15 cellular contexts compared by ENCODE assay signal in genomic region chr11:31799036-31799793, GRCh38. TPM values are rescaled to one million over a fixed set of nuclear protein-coding genes. Genes with fewer than 3 reads are reported as not detected.
A peak's percentile ranks its signal among the peaks of the same experiment; 100 is the strongest.
DNase-seq lines count a peak whose midpoint lies in the region; ATAC-seq and TF ChIP-seq lines count a peak whose summit lies in the region.
"Had no signal": no experiment of that assay in that cellular context is flagged by ENCODE, and none has a peak within 500 bp of the region (broad histone marks: within the 10 kb centered on the region; RNA-seq: fewer than 3 reads in every experiment).

No MANE protein-coding gene starts in this region.

- no peak for TF ChIP-seq CTCF in spleen (IDR thresholded peaks at IDR 0.05 in 8 of 11, conservative IDR thresholded peaks at IDR 0.05 in 3 of 11)

- POLR2A ChIA-PET in naive thymus-derived CD4-positive, alpha-beta T cell (lab: Charles Lee), result no interaction called here
- POLR2A ChIA-PET in activated CD4-positive, alpha-beta memory T cell treated with anti-CD3 and anti-CD28 coated beads for 36 hours (lab: Charles Lee), result no interaction called here

- CTCF ChIA-PET in naive thymus-derived CD4-positive, alpha-beta T cell (lab: Charles Lee), result no interaction called here
- CTCF ChIA-PET in activated CD4-positive, alpha-beta memory T cell treated with anti-CD3 and anti-CD28 coated beads for 36 hours (lab: Charles Lee), result no interaction called here

- H3K36me3 ChIP-seq in ES-I3 (ENCODE audit: insufficient read depth, low read length), result no peaks in the 10 kb centered on the region
- H3K36me3 ChIP-seq in H7 (replicated peaks; ENCODE audit: control insufficient read depth, insufficient read depth, low read length), result no peaks in the 10 kb centered on the region
- H3K36me3 ChIP-seq in naive thymus-derived CD4-positive, alpha-beta T cell (ENCODE audit: control insufficient read depth in 2 of 3, insufficient read depth in 3 of 3, low read length in 3 of 3), result no peaks in the 10 kb centered on the region
- no peaks in the 10 kb centered on the region for H3K36me3 ChIP-seq in spleen
- H3K36me3 ChIP-seq: WERI-Rb-1 had no signal

- H3K27me3 ChIP-seq in H7 (ENCODE audit: control insufficient read depth, insufficient read depth, low read length) (peaks cover 90% of the 10 kb centered on the region), spleen (replicated peaks in 1 of 7) (peaks cover 17 to 99% (median 91%) of the 10 kb centered on the region in 7 donors)
- H3K27me3 ChIP-seq in naive thymus-derived CD4-positive, alpha-beta T cell (ENCODE audit: control insufficient read depth in 2 of 2, insufficient read depth in 2 of 2, low read length in 2 of 2), result peaks cover 17 to 38% of the 10 kb centered on the region in 2 donors

- TF ChIP-seq POLR2A in spleen (IDR thresholded peaks at IDR 0.05), result no peak

- 5 to 9% (median 7%) methylated on average over 40 to 59 of the region's 59 CpGs for WGBS in spleen, 5 donors

- H3K36me3 Mint-ChIP-seq in naive thymus-derived CD4-positive, alpha-beta T cell, result peaks cover 0 to 21% (median 14%) of the 10 kb centered on the region in 5 donors
- H3K36me3 Mint-ChIP-seq in activated CD4-positive, alpha-beta memory T cell treated with anti-CD3 and anti-CD28 coated beads for 36 hours, result peaks cover 23% of the 10 kb centered on the region

- peaks cover 0 to 57% (median 27%) of the 10 kb centered on the region in 11 donors for H3K9me3 Mint-ChIP-seq in naive thymus-derived CD4-positive, alpha-beta T cell
- H3K9me3 Mint-ChIP-seq in activated CD4-positive, alpha-beta memory T cell treated with anti-CD3 and anti-CD28 coated beads for 36 hours, result peaks cover 7% of the 10 kb centered on the region

- peak overlapping the region in 7 of 10 donors; percentile 21 to 64 (median 55) for H3K4me3 Mint-ChIP-seq in naive thymus-derived CD4-positive, alpha-beta T cell
- H3K4me3 Mint-ChIP-seq in activated CD4-positive, alpha-beta memory T cell treated with anti-CD3 and anti-CD28 coated beads for 36 hours, result no peak overlapping the region

- DNase-seq in H7, result peak; percentile 78
- no peak for DNase-seq in caudate nucleus (lab: John Stamatoyannopoulos, UW)
- no peak for DNase-seq in naive thymus-derived CD4-positive, alpha-beta T cell
- no peak for DNase-seq in activated CD4-positive, alpha-beta memory T cell treated with anti-CD3 and anti-CD28 coated beads for 36 hours
- no peak for DNase-seq in spleen
- DNase-seq in iPS-NIHi11 (ENCODE audit: low spot score), result no peak
- DNase-seq: activated effector memory CD4-positive, alpha-beta T cell treated with Interleukin-2 at 50 U/mL for 16 hours; CD8-positive, alpha-beta memory T cell; NCI-H2081; stimulated activated CD4-positive, alpha-beta T cell treated with anti-CD3 and anti-CD28 coated beads, Interleukin-12 subunit alpha, Interleukin-12 subunit beta, amount 100 ng/mL, for 4 hours; WERI-Rb-1 had no signal

- peak overlapping the region; percentile 53; the same call in 1 of the 2 replicates for H3K9ac ChIP-seq in ES-I3 (ENCODE audit: low read depth, low read length)

- H3K4me1 Mint-ChIP-seq in naive thymus-derived CD4-positive, alpha-beta T cell, result peaks cover 22 to 52% (median 40%) of the 10 kb centered on the region in 7 donors
- H3K4me1 Mint-ChIP-seq in activated CD4-positive, alpha-beta memory T cell treated with anti-CD3 and anti-CD28 coated beads for 36 hours (ENCODE audit: low read depth), result peaks cover 39% of the 10 kb centered on the region

- ATAC-seq in naive thymus-derived CD4-positive, alpha-beta T cell, result no peak
- no peak for ATAC-seq in HG03139 (IDR thresholded peaks at IDR 0.05; ENCODE audit: unreplicated experiment)
- ATAC-seq: stimulated activated effector memory CD8-positive, alpha-beta T cell treated with anti-CD3 and anti-CD28 coated beads, Interleukin-12 subunit alpha, Interleukin-12 subunit beta, amount 100 ng/mL, for 72 hours had no signal

- H3K4me1 ChIP-seq in ES-I3 (ENCODE audit: insufficient read depth, low read length) (peaks cover 3% of the 10 kb centered on the region; the same call in 1 of the 2 replicates), spleen (peaks cover 9 to 43% (median 25%) of the 10 kb centered on the region in 6 donors)
- H3K4me1 ChIP-seq in naive thymus-derived CD4-positive, alpha-beta T cell (ENCODE audit: control insufficient read depth in 2 of 2, insufficient read depth in 2 of 2, low read length in 2 of 2), result peaks cover 0 to 16% of the 10 kb centered on the region in 2 donors

- peak overlapping the region; percentile 48 for H3K4me3 ChIP-seq in H7 (ENCODE audit: insufficient read depth, low read depth, low read length)
- no peak overlapping the region for H3K4me3 ChIP-seq in naive thymus-derived CD4-positive, alpha-beta T cell (ENCODE audit: low read length)
- H3K4me3 ChIP-seq in spleen, result peak overlapping the region in 1 of 8 donors; percentile 44

- H3K9me3 ChIP-seq in ES-I3 (ENCODE audit: control insufficient read depth, insufficient read depth, low read length), result no peaks in the 10 kb centered on the region
- H3K9me3 ChIP-seq in naive thymus-derived CD4-positive, alpha-beta T cell (ENCODE audit: control insufficient read depth in 2 of 3, low read length in 3 of 3), result peaks cover 0 to 6% (median 0%) of the 10 kb centered on the region in 3 experiments
- peaks cover 0 to 14% (median 0%) of the 10 kb centered on the region in 8 donors for H3K9me3 ChIP-seq in spleen

- intact Hi-C loops in naive thymus-derived CD4-positive, alpha-beta T cell (cut with micrococcal nuclease), result no loop called here
- intact Hi-C loops in activated CD4-positive, alpha-beta memory T cell treated with anti-CD3 and anti-CD28 coated beads for 36 hours (cut with micrococcal nuclease), result loop anchor here (5.0 kb wide), 1 partner anchor 402 kb away; no protein-coding TSS in a partner anchor
- intact Hi-C loops in spleen (cut with DNase I; ENCODE audit: low total_unique reads), result no loop called here

- peaks cover 88 to 94% (median 94%) of the 10 kb centered on the region in 5 donors for H3K27me3 Mint-ChIP-seq in naive thymus-derived CD4-positive, alpha-beta T cell
- peaks cover 77% of the 10 kb centered on the region for H3K27me3 Mint-ChIP-seq in activated CD4-positive, alpha-beta memory T cell treated with anti-CD3 and anti-CD28 coated beads for 36 hours

- H3K27ac ChIP-seq in caudate nucleus (ENCODE audit: low read depth, low read length) (peak overlapping the region; percentile 26), spleen (no peak overlapping the region)
- H3K27ac ChIP-seq in naive thymus-derived CD4-positive, alpha-beta T cell (ENCODE audit: low read depth, low read length), result no peak overlapping the region
- H3K27ac ChIP-seq: WERI-Rb-1 had no signal

- H3K27ac Mint-ChIP-seq in naive thymus-derived CD4-positive, alpha-beta T cell, result peak overlapping the region in 1 of 9 donors; percentile 55
- H3K27ac Mint-ChIP-seq in activated CD4-positive, alpha-beta memory T cell treated with anti-CD3 and anti-CD28 coated beads for 36 hours, result no peak overlapping the region
- H3K27ac Mint-ChIP-seq: stimulated activated effector memory CD8-positive, alpha-beta T cell treated with anti-CD3 and anti-CD28 coated beads, Interleukin-12 subunit alpha, Interleukin-12 subunit beta, amount 100 ng/mL, for 72 hours had no signal

RNA-seq across cellular contexts. Expression of gene PAX6, which starts 11.9 kb away (rescaled TPM):
- total RNA-seq in H7 (2014; rRNA removed; shearing (Covaris generic)), result 12.3 and 23.3 TPM in 2 replicates
- total RNA-seq in naive thymus-derived CD4-positive, alpha-beta T cell, result not detected
- polyA plus RNA-seq in naive thymus-derived CD4-positive, alpha-beta T cell, result not detected
- not detected for total RNA-seq in activated CD4-positive, alpha-beta memory T cell treated with anti-CD3 and anti-CD28 coated beads for 36 hours
- total RNA-seq in spleen, result not detected
- polyA plus RNA-seq in spleen, result under 1 TPM in 2 of 3 donors, not detected in 1; 0.02 to 0.05 TPM
- total RNA-seq: CD8-positive, alpha-beta memory T cell; dermis microvascular lymphatic vessel endothelial cell had no signal
- polyA plus RNA-seq: CD8-positive, alpha-beta memory T cell had no signal

Comparison
In these comparisons a context has a peak if more than half of its experiments do, and no peak if none do; other contexts are left out.
1. RNA of gene PAX6, which starts 11.9 kb away (total RNA-seq): 12.3 to 23.3 TPM in H7; not detected in activated CD4-positive, alpha-beta memory T cell treated with anti-CD3 and anti-CD28 coated beads for 36 hours, not detected in naive thymus-derived CD4-positive, alpha-beta T cell and not detected in spleen; every median in the first group is over 10 times any median in the second.